Comparison of ENCODE assay signal across 8 cellular contexts in the genomic region with DNA sequence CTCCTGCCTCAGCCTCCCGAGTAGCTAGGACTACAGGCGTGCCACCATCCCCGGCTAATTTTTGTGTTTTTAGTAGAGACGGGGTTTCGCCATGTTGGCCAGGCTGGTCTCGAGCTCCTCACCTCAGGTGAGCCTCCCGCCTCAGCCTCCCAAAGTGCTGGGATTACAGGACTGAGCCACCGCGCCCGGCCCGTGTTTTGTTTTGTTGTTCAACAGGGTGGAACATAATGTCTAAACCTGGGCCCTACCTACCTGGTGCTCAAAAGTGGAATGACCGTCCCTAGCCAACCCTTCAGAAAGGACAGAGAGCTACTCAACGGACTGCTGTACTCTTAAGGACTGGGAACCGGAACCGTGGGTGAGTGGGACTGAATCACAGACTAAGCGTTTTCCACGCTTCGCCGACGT.
DNase-seq lines count a peak whose midpoint lies in the region; ATAC-seq and TF ChIP-seq lines count a peak whose summit lies in the region.

No MANE protein-coding gene starts in this region.

- ATAC-seq in GM18861 (IDR thresholded peaks at IDR 0.05; ENCODE audit: unreplicated experiment): peak; percentile 4

- H3K4me3 ChIP-seq in fibroblast of mammary gland (ENCODE audit: control insufficient read depth, low read depth, low read length) (peak overlapping the region; percentile 73), rectal smooth muscle tissue (ENCODE audit: low read length) (peak overlapping the region; percentile 86)

- peak; percentile 28 for DNase-seq in SHP77 treated with DMSO at 0.1 percent for 48 hours (lab: John Stamatoyannopoulos, UW)
- DNase-seq in fibroblast of mammary gland (ENCODE audit: low read depth): no peak
- no peak for DNase-seq in T1000 (lab: John Stamatoyannopoulos, UW)
- DNase-seq in NCI-H2107 (lab: John Stamatoyannopoulos, UW): no peak
- DNase-seq in DMS 273 treated with DMSO at 0.1 percent for 48 hours (lab: John Stamatoyannopoulos, UW): no peak
- DNase-seq in NCI-H345 (lab: John Stamatoyannopoulos, UW): no peak

- no peaks in the 10 kb centered on the region for H3K27me3 ChIP-seq in rectal smooth muscle tissue (ENCODE audit: control insufficient read depth, insufficient read depth, low read length)

- H3K36me3 ChIP-seq in rectal smooth muscle tissue (ENCODE audit: control insufficient read depth, insufficient read depth, low read length): no peaks in the 10 kb centered on the region

- no peak for TF ChIP-seq CTCF in fibroblast of mammary gland (conservative IDR thresholded peaks at IDR 0.05; ENCODE audit: control insufficient read depth, insufficient read depth, low read depth, low read length)

- H3K9ac ChIP-seq in rectal smooth muscle tissue (ENCODE audit: low read length): peak overlapping the region; percentile 91

- peak overlapping the region; percentile 91 for H3K27ac ChIP-seq in rectal smooth muscle tissue (ENCODE audit: low read depth, low read length)

- peaks cover 8% of the 10 kb centered on the region for H3K4me1 ChIP-seq in rectal smooth muscle tissue (ENCODE audit: control insufficient read depth, insufficient read depth, low read length)
